Comparison of ENCODE assay signal across 8 cellular contexts in genomic region chr17:7844292-7845154, GRCh38. TPM values are rescaled to one million over a fixed set of nuclear protein-coding genes. Genes with fewer than 3 reads are reported as not detected.
DNase-seq lines count a peak whose midpoint lies in the region; ATAC-seq and TF ChIP-seq lines count a peak whose summit lies in the region.

No MANE protein-coding gene starts in this region.

- peak overlapping the region; percentile 98 to 99 (median 99) for H3K27ac ChIP-seq in adrenal gland
- H3K27ac ChIP-seq in heart left ventricle: peak overlapping the region; percentile 66 to 99 (median 95)
- peak overlapping the region; percentile 98 for H3K27ac ChIP-seq in parathyroid adenoma
- peak overlapping the region; percentile 97 for H3K27ac ChIP-seq in upper lobe of right lung

- TF ChIP-seq POLR2A in adrenal gland (IDR thresholded peaks at IDR 0.05): peak; percentile 60 to 93
- TF ChIP-seq POLR2A in heart left ventricle (IDR thresholded peaks at IDR 0.05): peak; percentile 64 to 70

- 0 to 1% (median 0%) methylated on average over 33 to 71 of the region's 71 CpGs for WGBS in adrenal gland, 4 donors
- 0% methylated on average over 51 to 71 of the region's 71 CpGs for WGBS in heart left ventricle, 4 donors

- intact Hi-C loops in adrenal gland (cut with DNase I): no loop called here
- intact Hi-C loops in heart left ventricle (cut with DNase I): loop anchor here in 5 of 10 donors (1.0 to 10.0 kb wide), 7 partner anchors 11 to 610 kb away; partner anchors contain the start of genes PER1 (in 2 of the 5), CHRNB1 (in 1 of the 5), DVL2 (in 1 of the 5) and GABARAP (in 1 of the 5)
- intact Hi-C loops in upper lobe of right lung (cut with DNase I): no loop called here

- ATAC-seq in heart left ventricle: peak; percentile 64 to 84 (median 73)
- ATAC-seq in upper lobe of right lung: peak; percentile 77

- H3K9me3 ChIP-seq in adrenal gland (replicated peaks in 1 of 3): no peaks in the 10 kb centered on the region
- H3K9me3 ChIP-seq in heart left ventricle: no peaks in the 10 kb centered on the region
- H3K9me3 ChIP-seq in parathyroid adenoma (ENCODE audit: control insufficient read depth, low read length): no peaks in the 10 kb centered on the region
- H3K9me3 ChIP-seq in upper lobe of right lung: no peaks in the 10 kb centered on the region

- H3K4me1 ChIP-seq in adrenal gland (replicated peaks in 1 of 2): peaks cover 17 to 28% of the 10 kb centered on the region in 2 donors
- peaks cover 11 to 51% (median 35%) of the 10 kb centered on the region in 12 donors for H3K4me1 ChIP-seq in heart left ventricle
- peaks cover 14% of the 10 kb centered on the region for H3K4me1 ChIP-seq in parathyroid adenoma
- H3K4me1 ChIP-seq in upper lobe of right lung: peaks cover 29% of the 10 kb centered on the region

- no peak for TF ChIP-seq CTCF in GM10266 (IDR thresholded peaks at IDR 0.05; ENCODE audit: control insufficient read depth, insufficient read depth, low read depth, missing control alignments)
- TF ChIP-seq CTCF in HFF-Myc (IDR thresholded peaks at IDR 0.05; ENCODE audit: low read depth, low read length, missing control alignments): no peak
- TF ChIP-seq CTCF in adrenal gland (IDR thresholded peaks at IDR 0.05): no peak
- TF ChIP-seq CTCF in heart left ventricle (IDR thresholded peaks at IDR 0.05): no peak
- TF ChIP-seq CTCF in parathyroid adenoma (IDR thresholded peaks at IDR 0.05): no peak
- TF ChIP-seq CTCF in upper lobe of right lung (IDR thresholded peaks at IDR 0.05): no peak

- peaks cover 0 to 37% of the 10 kb centered on the region in 2 donors for H3K36me3 ChIP-seq in adrenal gland (replicated peaks in 1 of 2)
- peaks cover 0 to 52% (median 41%) of the 10 kb centered on the region in 9 donors for H3K36me3 ChIP-seq in heart left ventricle
- no peaks in the 10 kb centered on the region for H3K36me3 ChIP-seq in parathyroid adenoma (ENCODE audit: control insufficient read depth, insufficient read depth, low read length)
- H3K36me3 ChIP-seq in upper lobe of right lung: peaks cover 45% of the 10 kb centered on the region

- no peaks in the 10 kb centered on the region for H3K27me3 ChIP-seq in adrenal gland
- no peaks in the 10 kb centered on the region for H3K27me3 ChIP-seq in heart left ventricle
- no peaks in the 10 kb centered on the region for H3K27me3 ChIP-seq in parathyroid adenoma (ENCODE audit: control insufficient read depth, insufficient read depth, low read length)
- H3K27me3 ChIP-seq in upper lobe of right lung: no peaks in the 10 kb centered on the region

- DNase-seq in GM10266 (ENCODE audit: extremely low spot score) (peak; percentile 96), HFF-Myc (ENCODE audit: extremely low read depth, low read depth) (no peak), NCI-H1092 (lab: John Stamatoyannopoulos, UW) (peak; percentile 79), T follicular helper cell (ENCODE audit: low read depth) (peak; percentile 76), adrenal gland (peak; percentile 92 to 97 (median 97)), heart left ventricle (peak; percentile 93 to 95 (median 94)), upper lobe of right lung (peak; percentile 94)

- peak overlapping the region; percentile 75 for H3K4me2 ChIP-seq in parathyroid adenoma (ENCODE audit: low read length)

- H3K4me3 ChIP-seq in HFF-Myc (replicated peaks; ENCODE audit: low read depth, low read length) (peak overlapping the region; percentile 89), adrenal gland (peak overlapping the region in 3 of 4 donors; percentile 44 to 82 (median 62)), heart left ventricle (peak overlapping the region; percentile 48 to 90 (median 80)), parathyroid adenoma (ENCODE audit: low read depth, low read length) (peak overlapping the region; percentile 88), upper lobe of right lung (peak overlapping the region; percentile 90)

- H3K9ac ChIP-seq in parathyroid adenoma: peak overlapping the region; percentile 71

- H3K79me2 ChIP-seq in parathyroid adenoma: peaks cover 3% of the 10 kb centered on the region

- peak overlapping the region; percentile 81 for H2AFZ ChIP-seq in parathyroid adenoma

RNA-seq across cellular contexts. Expression of gene TMEM88, which starts 10.3 kb away (rescaled TPM):
- total RNA-seq in adrenal gland: 10 to 100 TPM; 14.9 to 52.8 (median 25.1) TPM
- 100 to 1,000 TPM in 1 of 3 donors, 10 to 100 TPM in 1, 1 to 10 TPM in 1; 7.9 to 107 (median 70.9) TPM for polyA plus RNA-seq in adrenal gland
- total RNA-seq in heart left ventricle: 100 to 1,000 TPM in 1 of 9 donors, 10 to 100 TPM in 8; 16.7 to 130 (median 27.0) TPM
- polyA plus RNA-seq in heart left ventricle: 100 to 1,000 TPM in 1 of 2 donors, 10 to 100 TPM in 1; 97.7 to 112 TPM
- total RNA-seq in upper lobe of right lung: 10.7 TPM

RNA-seq across cellular contexts. Expression of gene KDM6B, which starts 10.5 kb away (rescaled TPM):
- 10 to 100 TPM in 5 of 8 donors, 1 to 10 TPM in 3; 5.8 to 31.2 (median 15.1) TPM for total RNA-seq in adrenal gland
- polyA plus RNA-seq in adrenal gland: 10 to 100 TPM in 2 of 3 donors, 1 to 10 TPM in 1; 2.2 to 35.9 (median 10.6) TPM
- total RNA-seq in heart left ventricle: 10 to 100 TPM in 8 of 9 donors, 1 to 10 TPM in 1; 7.4 to 29.3 (median 24.8) TPM
- 10 to 100 TPM; 11.6 to 14.4 TPM for polyA plus RNA-seq in heart left ventricle
- total RNA-seq in upper lobe of right lung: 48.3 TPM

RNA-seq across cellular contexts. Expression of gene NAA38, which starts 12.8 kb away (rescaled TPM):
- 100 to 1,000 TPM in 7 of 8 donors, 10 to 100 TPM in 1; 96.2 to 224 (median 122) TPM for total RNA-seq in adrenal gland
- 100 to 1,000 TPM in 2 of 3 donors, 10 to 100 TPM in 1; 34.5 to 424 (median 329) TPM for polyA plus RNA-seq in adrenal gland
- total RNA-seq in heart left ventricle: 100 to 1,000 TPM in 1 of 9 donors, 10 to 100 TPM in 8; 60.9 to 141 (median 72.4) TPM
- 100 to 1,000 TPM in 1 of 2 donors, 10 to 100 TPM in 1; 75.2 to 179 TPM for polyA plus RNA-seq in heart left ventricle
- total RNA-seq in upper lobe of right lung: 58.7 TPM

RNA-seq across cellular contexts. Expression of gene CYB5D1, which starts 13.3 kb away (rescaled TPM):
- 10 to 100 TPM in 7 of 8 donors, 1 to 10 TPM in 1; 9.1 to 24.4 (median 17.9) TPM for total RNA-seq in adrenal gland
- polyA plus RNA-seq in adrenal gland: 10 to 100 TPM in 2 of 3 donors, 1 to 10 TPM in 1; 6.5 to 36.8 (median 10.2) TPM
- 10 to 100 TPM in 8 of 9 donors, 1 to 10 TPM in 1; 9.3 to 20.4 (median 16.6) TPM for total RNA-seq in heart left ventricle
- polyA plus RNA-seq in heart left ventricle: 10 to 100 TPM; 11.7 to 15.5 TPM
- total RNA-seq in upper lobe of right lung: 7.2 TPM

RNA-seq across cellular contexts. Expression of gene CHD3, which starts 44.1 kb away (rescaled TPM):
- 100 to 1,000 TPM in 2 of 8 donors, 10 to 100 TPM in 6; 75.8 to 123 (median 91.5) TPM for total RNA-seq in adrenal gland
- 100 to 1,000 TPM in 2 of 3 donors, 10 to 100 TPM in 1; 43.8 to 326 (median 104) TPM for polyA plus RNA-seq in adrenal gland
- 10 to 100 TPM in 6 of 9 donors, 1 to 10 TPM in 3; 6.7 to 30.6 (median 13.6) TPM for total RNA-seq in heart left ventricle
- 10 to 100 TPM; 17.5 to 17.9 TPM for polyA plus RNA-seq in heart left ventricle
- 93.0 TPM for total RNA-seq in upper lobe of right lung
